ENCODE assay signal across 1 cellular context in genomic region chr1:63322944-63323865, GRCh38.
TF ChIP-seq lines count a peak whose summit lies in the region.

No MANE protein-coding gene starts in this region.

TF ChIP-seq in H1, 55 proteins besides CTCF, POLR2A, EP300 and RAD21:
- TF ChIP-seq TAF1 (IDR thresholded peaks at IDR 0.05; ENCODE audit: low read depth, low read length) (peak; percentile 47; the same call in 1 of the 2 replicates), ATF2 (IDR thresholded peaks at IDR 0.05; ENCODE audit: low read length) (no peak), HDAC2 (IDR thresholded peaks at IDR 0.05; ENCODE audit: borderline replicate concordance in 1 of 2, low read depth in 2 of 2, low read length in 2 of 2) (no peak), SIN3A (conservative IDR thresholded peaks at IDR 0.05 in 1 of 2, IDR thresholded peaks at IDR 0.05 in 1 of 2; ENCODE audit: low read depth in 1 of 2, low read length in 2 of 2) (0 out of 4 replicates have a peak, but pooled peaks of 1 of the 2 experiments have one; percentile 5), POU5F1 (IDR thresholded peaks at IDR 0.05; ENCODE audit: low read depth, low read length) (no peak), BCL11A (IDR thresholded peaks at IDR 0.05; ENCODE audit: low read depth in 2 of 2, low read length in 2 of 2) (no peak), PHF8 (conservative IDR thresholded peaks at IDR 0.05; ENCODE audit: low read depth, low read length) (no peak), HDAC6 (IDR thresholded peaks at IDR 0.05; ENCODE audit: low read depth, low read length) (no peak), GTF2F1 (IDR thresholded peaks at IDR 0.05; ENCODE audit: borderline replicate concordance, low read depth, low read length) (no peak), TBP (IDR thresholded peaks at IDR 0.05; ENCODE audit: low read depth, low read length) (no peak; the same call in 1 of the 2 replicates), CTBP2 (IDR thresholded peaks at IDR 0.05; ENCODE audit: borderline replicate concordance, insufficient read depth, insufficient read length, low read length) (no peak), POLR2AphosphoS5 (IDR thresholded peaks at IDR 0.05; ENCODE audit: low read depth, low read length) (no peak), ATF3 (IDR thresholded peaks at IDR 0.05; ENCODE audit: insufficient read depth, low read depth, low read length) (no peak), RNF2 (IDR thresholded peaks at IDR 0.05; ENCODE audit: borderline replicate concordance, low read depth, low read length, missing control alignments, poor library complexity, severe bottlenecking) (peak; percentile 42), E2F6 (IDR thresholded peaks at IDR 0.05) (no peak), USF2 (IDR thresholded peaks at IDR 0.05; ENCODE audit: low read length) (no peak), JUN (IDR thresholded peaks at IDR 0.05; ENCODE audit: low read depth, low read length) (no peak), EZH2 (IDR thresholded peaks at IDR 0.05; ENCODE audit: low read depth, low read length, severe bottlenecking) (peak; percentile 30), SIX5 (IDR thresholded peaks at IDR 0.05; ENCODE audit: low read depth, low read length) (no peak), KDM4A (IDR thresholded peaks at IDR 0.05; ENCODE audit: low read depth, low read length, severe bottlenecking) (peak; percentile 56), SP2 (IDR thresholded peaks at IDR 0.05; ENCODE audit: low read length) (no peak), RBBP5 (IDR thresholded peaks at IDR 0.05; ENCODE audit: borderline replicate concordance, low read depth, low read length) (peak; percentile 16; the same call in 1 of the 2 replicates), KDM5A (IDR thresholded peaks at IDR 0.05; ENCODE audit: low read length) (no peak), MAX (IDR thresholded peaks at IDR 0.05) (peak; percentile 47), SUZ12 (IDR thresholded peaks at IDR 0.05; ENCODE audit: low read length) (peak; percentile 70; the same call in 1 of the 2 replicates), SIRT6 (IDR thresholded peaks at IDR 0.05; ENCODE audit: low read length) (no peak), RFX5 (IDR thresholded peaks at IDR 0.05; ENCODE audit: borderline replicate concordance, low read depth, low read length) (no peak)
